ENCODE assay signal across 12 cellular contexts in genomic region chr1:92459871-92460320, GRCh38. TPM values are rescaled to one million over a fixed set of nuclear protein-coding genes. Genes with fewer than 3 reads are reported as not detected.
DNase-seq lines count a peak whose midpoint lies in the region; ATAC-seq and FAIRE-seq lines count a peak whose summit lies in the region.
"Had no signal": no experiment of that assay in that cellular context is flagged by ENCODE, and none has a peak within 500 bp of the region (broad histone marks: within the 10 kb centered on the region; RNA-seq: fewer than 3 reads in every experiment).

No MANE protein-coding gene starts in this region.

- H3K9me3 Mint-ChIP-seq in T-helper 2 cell treated with Interferon-gamma antibody and Interleukin-4, amounts not matched to agents 5 μg/mL and 100 μg/mL, for 36 hours, result no peaks in the 10 kb centered on the region

- H3K4me3 Mint-ChIP-seq in T-helper 2 cell treated with Interferon-gamma antibody and Interleukin-4, amounts not matched to agents 5 μg/mL and 100 μg/mL, for 36 hours, result peak overlapping the region; percentile 73

- no peaks in the 10 kb centered on the region for H3K27me3 Mint-ChIP-seq in T-helper 2 cell treated with Interferon-gamma antibody and Interleukin-4, amounts not matched to agents 5 μg/mL and 100 μg/mL, for 36 hours (ENCODE audit: low read depth)

- H3K27ac Mint-ChIP-seq in T-helper 2 cell treated with Interferon-gamma antibody and Interleukin-4, amounts not matched to agents 5 μg/mL and 100 μg/mL, for 36 hours, result peak overlapping the region; percentile 89

- DNase-seq in Ammon's horn (ENCODE audit: low spot score) (peak; percentile 36), GM19239 (ENCODE audit: insufficient read length, low spot score) (no peak), left lobe of liver (ENCODE audit: low spot score) (no peak), ecto neural progenitor cell (ENCODE audit: low spot score) (no peak), NCI-H2171 (lab: John Stamatoyannopoulos, UW) (no peak)
- DNase-seq in T-helper 2 cell treated with Interferon-gamma antibody and Interleukin-4, amounts not matched to agents 5 μg/mL and 100 μg/mL, for 36 hours (ENCODE audit: low spot score), result no peak
- DNase-seq: kidney had no signal

- peak; percentile 88 for FAIRE-seq in GM19239 (lab: Jason Lieb, UNC)
- FAIRE-seq: kidney had no signal

- peak; percentile 28 for ATAC-seq in left lobe of liver
- ATAC-seq in HG02938 (IDR thresholded peaks at IDR 0.05; ENCODE audit: unreplicated experiment), result no peak
- ATAC-seq in HG02840 (IDR thresholded peaks at IDR 0.05; ENCODE audit: low FRiP score, unreplicated experiment), result no peak
- ATAC-seq: body of pancreas, esophagus mucosa had no signal

- H3K36me3 Mint-ChIP-seq in T-helper 2 cell treated with Interferon-gamma antibody and Interleukin-4, amounts not matched to agents 5 μg/mL and 100 μg/mL, for 36 hours (ENCODE audit: low read depth), result peaks cover 6% of the 10 kb centered on the region

- peaks cover 55% of the 10 kb centered on the region for H3K4me1 Mint-ChIP-seq in T-helper 2 cell treated with Interferon-gamma antibody and Interleukin-4, amounts not matched to agents 5 μg/mL and 100 μg/mL, for 36 hours (ENCODE audit: low read depth)

RNA-seq across cellular contexts. Expression of gene GFI1, which starts 26.8 kb away (rescaled TPM):
- total RNA-seq in left lobe of liver, result 0.38 TPM
- total RNA-seq: SJSA1 had no signal
